18 cellular contexts compared by ENCODE assay signal in the genomic region with DNA sequence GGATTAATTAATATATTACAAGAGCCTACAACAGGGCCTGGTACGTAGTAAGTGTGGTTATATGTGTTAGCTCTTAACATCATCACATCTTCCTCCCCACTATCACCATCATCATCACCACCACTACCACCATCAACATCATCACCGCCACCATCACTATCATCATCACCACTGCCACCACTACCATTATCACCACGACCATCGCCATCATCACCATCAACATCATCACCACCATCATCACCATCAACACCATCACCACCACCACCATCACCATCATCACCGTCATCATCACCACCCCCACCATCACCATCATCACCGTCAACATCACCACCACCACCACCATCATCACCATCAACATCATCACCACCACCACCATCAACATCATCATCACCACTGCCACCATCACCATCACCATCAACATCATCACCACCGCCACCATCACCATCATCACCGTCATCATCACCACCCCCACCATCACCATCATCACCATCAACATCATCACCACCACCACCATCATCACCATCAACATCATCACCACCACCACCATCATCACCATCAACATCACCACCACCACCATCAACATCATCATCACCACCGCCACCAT.
"Had no signal": no experiment of that assay in that cellular context is flagged by ENCODE, and none has a peak within 500 bp of the region (broad histone marks: within the 10 kb centered on the region; RNA-seq: fewer than 3 reads in every experiment).

No MANE protein-coding gene starts in this region.

- DNase-seq: activated CD4-positive, alpha-beta T cell treated with anti-CD3 and anti-CD28 coated beads, Interleukin-2, amount 50 U/mL, for 48 hours; activated gamma-delta T cell treated with Interleukin-2 at 50 U/mL for 16 hours; activated T-cell treated with anti-CD3 and anti-CD28 coated beads, Interleukin-2, amount 50 U/mL, for 48 hours; cortex of kidney; effector memory CD4-positive, alpha-beta T cell; gastrocnemius medialis; left lung; mesenchymal stem cell; pancreas; retina; substantia nigra; T-helper 17 cell; trophoblast cell had no signal

- FAIRE-seq: keratinocyte, pancreas had no signal

- H3K27me3 Mint-ChIP-seq: central memory CD8-positive, alpha-beta T cell; T-helper 17 cell had no signal

- H3K27ac Mint-ChIP-seq: T-helper 17 cell had no signal

- H3K4me3 Mint-ChIP-seq: central memory CD8-positive, alpha-beta T cell; T-helper 17 cell had no signal

- H3K27ac ChIP-seq: epithelial cell of prostate, gastrocnemius medialis, pancreas had no signal

- ATAC-seq: gastrocnemius medialis, T-helper 17 cell had no signal

- H3K4me1 ChIP-seq: gastrocnemius medialis, pancreas had no signal

- H3K4me1 Mint-ChIP-seq: central memory CD8-positive, alpha-beta T cell had no signal

- H3K27me3 ChIP-seq: adrenal gland, gastrocnemius medialis, left lung, pancreas had no signal

- H3K4me3 ChIP-seq: adrenal gland, gastrocnemius medialis, left lung, pancreas, skin epidermis had no signal

- H3K9me3 ChIP-seq: adrenal gland, left lung, pancreas had no signal

- H3K36me3 ChIP-seq: adrenal gland, gastrocnemius medialis, left lung, pancreas had no signal
